ENCODE assay signal across 1 cellular context in the genomic region with DNA sequence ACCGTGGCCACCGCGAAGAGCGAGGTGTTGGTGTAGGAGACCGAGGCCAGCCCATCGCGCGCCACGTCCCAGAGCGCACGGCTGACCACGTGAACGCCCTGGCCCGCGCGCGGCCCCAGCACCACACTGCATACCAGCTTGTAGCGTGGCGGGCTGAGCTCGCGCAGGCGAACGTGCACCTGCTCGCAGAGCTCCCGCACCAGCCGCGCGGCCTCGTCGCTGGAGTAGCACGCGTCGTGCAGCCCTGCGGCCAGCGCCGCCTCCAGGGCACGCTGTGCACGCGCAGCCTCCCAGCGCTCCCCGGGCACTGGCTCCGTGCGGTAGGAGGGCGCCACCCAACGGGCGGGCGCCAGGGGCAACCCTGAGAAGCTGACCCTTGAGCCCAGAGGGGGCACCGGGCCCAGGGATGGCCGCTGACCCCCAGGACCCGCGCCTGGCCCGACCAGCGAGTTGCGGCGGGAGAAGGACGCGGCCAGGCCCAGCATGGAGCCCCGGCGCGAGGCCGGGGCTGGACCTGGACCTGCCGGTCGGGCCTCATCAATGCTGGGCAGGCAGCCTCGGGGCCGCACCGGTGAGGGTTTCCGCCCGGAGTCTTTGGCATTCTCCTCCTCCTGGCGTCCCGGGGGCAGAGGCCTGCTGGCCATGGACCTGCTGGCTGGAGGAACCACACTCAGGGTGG.
TF ChIP-seq lines count a peak whose summit lies in the region.

No MANE protein-coding gene starts in this region.

TF ChIP-seq in HCT116, 20 proteins besides CTCF, POLR2A, EP300 and RAD21 (continued from another document):
- TF ChIP-seq, protein P1, sequence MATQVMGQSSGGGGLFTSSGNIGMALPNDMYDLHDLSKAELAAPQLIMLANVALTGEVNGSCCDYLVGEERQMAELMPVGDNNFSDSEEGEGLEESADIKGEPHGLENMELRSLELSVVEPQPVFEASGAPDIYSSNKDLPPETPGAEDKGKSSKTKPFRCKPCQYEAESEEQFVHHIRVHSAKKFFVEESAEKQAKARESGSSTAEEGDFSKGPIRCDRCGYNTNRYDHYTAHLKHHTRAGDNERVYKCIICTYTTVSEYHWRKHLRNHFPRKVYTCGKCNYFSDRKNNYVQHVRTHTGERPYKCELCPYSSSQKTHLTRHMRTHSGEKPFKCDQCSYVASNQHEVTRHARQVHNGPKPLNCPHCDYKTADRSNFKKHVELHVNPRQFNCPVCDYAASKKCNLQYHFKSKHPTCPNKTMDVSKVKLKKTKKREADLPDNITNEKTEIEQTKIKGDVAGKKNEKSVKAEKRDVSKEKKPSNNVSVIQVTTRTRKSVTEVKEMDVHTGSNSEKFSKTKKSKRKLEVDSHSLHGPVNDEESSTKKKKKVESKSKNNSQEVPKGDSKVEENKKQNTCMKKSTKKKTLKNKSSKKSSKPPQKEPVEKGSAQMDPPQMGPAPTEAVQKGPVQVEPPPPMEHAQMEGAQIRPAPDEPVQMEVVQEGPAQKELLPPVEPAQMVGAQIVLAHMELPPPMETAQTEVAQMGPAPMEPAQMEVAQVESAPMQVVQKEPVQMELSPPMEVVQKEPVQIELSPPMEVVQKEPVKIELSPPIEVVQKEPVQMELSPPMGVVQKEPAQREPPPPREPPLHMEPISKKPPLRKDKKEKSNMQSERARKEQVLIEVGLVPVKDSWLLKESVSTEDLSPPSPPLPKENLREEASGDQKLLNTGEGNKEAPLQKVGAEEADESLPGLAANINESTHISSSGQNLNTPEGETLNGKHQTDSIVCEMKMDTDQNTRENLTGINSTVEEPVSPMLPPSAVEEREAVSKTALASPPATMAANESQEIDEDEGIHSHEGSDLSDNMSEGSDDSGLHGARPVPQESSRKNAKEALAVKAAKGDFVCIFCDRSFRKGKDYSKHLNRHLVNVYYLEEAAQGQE (IDR thresholded peaks at IDR 0.05; ENCODE audit: low read depth), result no peak
- no peak for TF ChIP-seq JUND (IDR thresholded peaks at IDR 0.05)
- TF ChIP-seq SP1 (IDR thresholded peaks at IDR 0.05; ENCODE audit: low read depth), result no peak
- no peak for TF ChIP-seq EZH2 (IDR thresholded peaks at IDR 0.05)
- no peak for TF ChIP-seq TCF7L2 (IDR thresholded peaks at IDR 0.05; ENCODE audit: borderline replicate concordance, extremely low read depth, insufficient read depth, insufficient read length)
- no peak for TF ChIP-seq ZFX (IDR thresholded peaks at IDR 0.05)
- TF ChIP-seq ELF1 (IDR thresholded peaks at IDR 0.05; ENCODE audit: borderline replicate concordance, low read depth), result no peak
- TF ChIP-seq FOSL1 (IDR thresholded peaks at IDR 0.05; ENCODE audit: low read depth), result no peak
- TF ChIP-seq EGR1 (IDR thresholded peaks at IDR 0.05; ENCODE audit: low read depth), result no peak
- TF ChIP-seq POLR2AphosphoS5 (IDR thresholded peaks at IDR 0.05; ENCODE audit: low read depth, low read length), result no peak
- no peak for TF ChIP-seq CEBPB (IDR thresholded peaks at IDR 0.05; ENCODE audit: low read depth)
- TF ChIP-seq, protein P2, sequence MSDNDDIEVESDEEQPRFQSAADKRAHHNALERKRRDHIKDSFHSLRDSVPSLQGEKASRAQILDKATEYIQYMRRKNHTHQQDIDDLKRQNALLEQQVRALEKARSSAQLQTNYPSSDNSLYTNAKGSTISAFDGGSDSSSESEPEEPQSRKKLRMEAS (IDR thresholded peaks at IDR 0.05), result no peak
- no peak for TF ChIP-seq ZBTB33 (IDR thresholded peaks at IDR 0.05; ENCODE audit: extremely low read depth, insufficient replicate concordance, low read length)
